3 cellular contexts compared by ENCODE assay signal in the genomic region with DNA sequence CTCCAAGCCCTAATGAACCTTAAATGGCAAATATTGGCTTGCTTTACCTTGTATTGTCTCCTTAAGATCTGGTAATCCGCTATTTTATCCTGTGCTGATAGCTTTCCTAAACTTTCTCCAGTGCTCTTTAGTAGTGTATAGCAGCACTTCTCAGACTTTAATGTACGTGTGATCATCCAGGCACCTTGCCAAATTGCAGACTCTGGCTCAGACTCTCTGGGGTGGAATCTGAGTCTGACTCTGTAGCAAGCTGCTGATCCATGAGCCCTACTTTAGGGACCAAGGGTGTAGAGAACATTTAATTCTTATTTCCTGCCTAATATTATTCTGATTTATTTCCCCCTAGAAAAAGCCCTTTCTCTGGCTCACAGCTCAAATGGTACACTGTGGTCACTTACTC.
TF ChIP-seq lines count a peak whose summit lies in the region.

No MANE protein-coding gene starts in this region.

TF ChIP-seq in SK-N-SH treated with all-trans-retinoic acid at 6 μM for 48 hours, 23 proteins besides CTCF, POLR2A, EP300 and RAD21 (continued from another document):
- TF ChIP-seq, protein P1, sequence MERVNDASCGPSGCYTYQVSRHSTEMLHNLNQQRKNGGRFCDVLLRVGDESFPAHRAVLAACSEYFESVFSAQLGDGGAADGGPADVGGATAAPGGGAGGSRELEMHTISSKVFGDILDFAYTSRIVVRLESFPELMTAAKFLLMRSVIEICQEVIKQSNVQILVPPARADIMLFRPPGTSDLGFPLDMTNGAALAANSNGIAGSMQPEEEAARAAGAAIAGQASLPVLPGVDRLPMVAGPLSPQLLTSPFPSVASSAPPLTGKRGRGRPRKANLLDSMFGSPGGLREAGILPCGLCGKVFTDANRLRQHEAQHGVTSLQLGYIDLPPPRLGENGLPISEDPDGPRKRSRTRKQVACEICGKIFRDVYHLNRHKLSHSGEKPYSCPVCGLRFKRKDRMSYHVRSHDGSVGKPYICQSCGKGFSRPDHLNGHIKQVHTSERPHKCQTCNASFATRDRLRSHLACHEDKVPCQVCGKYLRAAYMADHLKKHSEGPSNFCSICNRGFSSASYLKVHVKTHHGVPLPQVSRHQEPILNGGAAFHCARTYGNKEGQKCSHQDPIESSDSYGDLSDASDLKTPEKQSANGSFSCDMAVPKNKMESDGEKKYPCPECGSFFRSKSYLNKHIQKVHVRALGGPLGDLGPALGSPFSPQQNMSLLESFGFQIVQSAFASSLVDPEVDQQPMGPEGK (CRISPR knock-in tag; IDR thresholded peaks at IDR 0.05; ENCODE audit: borderline replicate concordance), result no peak
- TF ChIP-seq, protein P2, sequence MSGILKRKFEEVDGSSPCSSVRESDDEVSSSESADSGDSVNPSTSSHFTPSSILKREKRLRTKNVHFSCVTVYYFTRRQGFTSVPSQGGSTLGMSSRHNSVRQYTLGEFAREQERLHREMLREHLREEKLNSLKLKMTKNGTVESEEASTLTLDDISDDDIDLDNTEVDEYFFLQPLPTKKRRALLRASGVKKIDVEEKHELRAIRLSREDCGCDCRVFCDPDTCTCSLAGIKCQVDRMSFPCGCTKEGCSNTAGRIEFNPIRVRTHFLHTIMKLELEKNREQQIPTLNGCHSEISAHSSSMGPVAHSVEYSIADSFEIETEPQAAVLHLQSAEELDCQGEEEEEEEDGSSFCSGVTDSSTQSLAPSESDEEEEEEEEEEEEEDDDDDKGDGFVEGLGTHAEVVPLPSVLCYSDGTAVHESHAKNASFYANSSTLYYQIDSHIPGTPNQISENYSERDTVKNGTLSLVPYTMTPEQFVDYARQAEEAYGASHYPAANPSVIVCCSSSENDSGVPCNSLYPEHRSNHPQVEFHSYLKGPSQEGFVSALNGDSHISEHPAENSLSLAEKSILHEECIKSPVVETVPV (CRISPR knock-in tag; IDR thresholded peaks at IDR 0.05), result no peak
- TF ChIP-seq BACH2 (CRISPR knock-in tag; IDR thresholded peaks at IDR 0.05; ENCODE audit: borderline replicate concordance) (no peak), GLIS3 (CRISPR knock-in tag; IDR thresholded peaks at IDR 0.05) (no peak), ZC3H10 (CRISPR knock-in tag; IDR thresholded peaks at IDR 0.05) (no peak), ZFP30 (CRISPR knock-in tag; IDR thresholded peaks at IDR 0.05) (no peak), ISL1 (CRISPR knock-in tag; IDR thresholded peaks at IDR 0.05) (no peak), PPARA (CRISPR knock-in tag; IDR thresholded peaks at IDR 0.05; ENCODE audit: borderline replicate concordance) (no peak), ARNTL (CRISPR knock-in tag; IDR thresholded peaks at IDR 0.05; ENCODE audit: borderline replicate concordance, low read depth) (no peak)
- TF ChIP-seq, protein P3, sequence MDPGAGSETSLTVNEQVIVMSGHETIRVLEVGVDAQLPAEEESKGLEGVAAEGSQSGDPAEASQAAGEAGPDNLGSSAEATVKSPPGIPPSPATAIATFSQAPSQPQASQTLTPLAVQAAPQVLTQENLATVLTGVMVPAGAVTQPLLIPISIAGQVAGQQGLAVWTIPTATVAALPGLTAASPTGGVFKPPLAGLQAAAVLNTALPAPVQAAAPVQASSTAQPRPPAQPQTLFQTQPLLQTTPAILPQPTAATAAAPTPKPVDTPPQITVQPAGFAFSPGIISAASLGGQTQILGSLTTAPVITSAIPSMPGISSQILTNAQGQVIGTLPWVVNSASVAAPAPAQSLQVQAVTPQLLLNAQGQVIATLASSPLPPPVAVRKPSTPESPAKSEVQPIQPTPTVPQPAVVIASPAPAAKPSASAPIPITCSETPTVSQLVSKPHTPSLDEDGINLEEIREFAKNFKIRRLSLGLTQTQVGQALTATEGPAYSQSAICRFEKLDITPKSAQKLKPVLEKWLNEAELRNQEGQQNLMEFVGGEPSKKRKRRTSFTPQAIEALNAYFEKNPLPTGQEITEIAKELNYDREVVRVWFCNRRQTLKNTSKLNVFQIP (CRISPR knock-in tag; IDR thresholded peaks at IDR 0.05; ENCODE audit: borderline replicate concordance, low read depth), result no peak

TF ChIP-seq in SK-N-SH, 30 proteins besides CTCF, POLR2A, EP300 and RAD21 (continued from another document):
- no peak for TF ChIP-seq MAX (IDR thresholded peaks at IDR 0.05; ENCODE audit: low read depth)
- TF ChIP-seq YY1 (IDR thresholded peaks at IDR 0.05; ENCODE audit: low read depth), result no peak
- TF ChIP-seq FOSL2 (IDR thresholded peaks at IDR 0.05; ENCODE audit: borderline replicate concordance, low read depth), result no peak
- TF ChIP-seq, protein P4, sequence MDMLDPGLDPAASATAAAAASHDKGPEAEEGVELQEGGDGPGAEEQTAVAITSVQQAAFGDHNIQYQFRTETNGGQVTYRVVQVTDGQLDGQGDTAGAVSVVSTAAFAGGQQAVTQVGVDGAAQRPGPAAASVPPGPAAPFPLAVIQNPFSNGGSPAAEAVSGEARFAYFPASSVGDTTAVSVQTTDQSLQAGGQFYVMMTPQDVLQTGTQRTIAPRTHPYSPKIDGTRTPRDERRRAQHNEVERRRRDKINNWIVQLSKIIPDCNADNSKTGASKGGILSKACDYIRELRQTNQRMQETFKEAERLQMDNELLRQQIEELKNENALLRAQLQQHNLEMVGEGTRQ (IDR thresholded peaks at IDR 0.05; ENCODE audit: borderline replicate concordance, low read depth, low read length), result no peak
- TF ChIP-seq FOXM1 (IDR thresholded peaks at IDR 0.05; ENCODE audit: low read depth), result no peak
- TF ChIP-seq EZH2phosphoT487 (IDR thresholded peaks at IDR 0.05; ENCODE audit: borderline replicate concordance, low read depth), result no peak
- no peak for TF ChIP-seq CHD2 (IDR thresholded peaks at IDR 0.05; ENCODE audit: low read length, partially characterized antibody)
- TF ChIP-seq FOXJ3 (CRISPR knock-in tag; IDR thresholded peaks at IDR 0.05), result no peak
- no peak for TF ChIP-seq TAF1 (IDR thresholded peaks at IDR 0.05; ENCODE audit: borderline replicate concordance, low read depth, low read length)
- TF ChIP-seq TEAD4 (IDR thresholded peaks at IDR 0.05; ENCODE audit: borderline replicate concordance, insufficient read depth), result no peak
- no peak for TF ChIP-seq SMC3 (IDR thresholded peaks at IDR 0.05; ENCODE audit: low read depth, low read length)

TF ChIP-seq in WTC11, 78 proteins besides CTCF, POLR2A, EP300 and RAD21:
- TF ChIP-seq, protein P5, sequence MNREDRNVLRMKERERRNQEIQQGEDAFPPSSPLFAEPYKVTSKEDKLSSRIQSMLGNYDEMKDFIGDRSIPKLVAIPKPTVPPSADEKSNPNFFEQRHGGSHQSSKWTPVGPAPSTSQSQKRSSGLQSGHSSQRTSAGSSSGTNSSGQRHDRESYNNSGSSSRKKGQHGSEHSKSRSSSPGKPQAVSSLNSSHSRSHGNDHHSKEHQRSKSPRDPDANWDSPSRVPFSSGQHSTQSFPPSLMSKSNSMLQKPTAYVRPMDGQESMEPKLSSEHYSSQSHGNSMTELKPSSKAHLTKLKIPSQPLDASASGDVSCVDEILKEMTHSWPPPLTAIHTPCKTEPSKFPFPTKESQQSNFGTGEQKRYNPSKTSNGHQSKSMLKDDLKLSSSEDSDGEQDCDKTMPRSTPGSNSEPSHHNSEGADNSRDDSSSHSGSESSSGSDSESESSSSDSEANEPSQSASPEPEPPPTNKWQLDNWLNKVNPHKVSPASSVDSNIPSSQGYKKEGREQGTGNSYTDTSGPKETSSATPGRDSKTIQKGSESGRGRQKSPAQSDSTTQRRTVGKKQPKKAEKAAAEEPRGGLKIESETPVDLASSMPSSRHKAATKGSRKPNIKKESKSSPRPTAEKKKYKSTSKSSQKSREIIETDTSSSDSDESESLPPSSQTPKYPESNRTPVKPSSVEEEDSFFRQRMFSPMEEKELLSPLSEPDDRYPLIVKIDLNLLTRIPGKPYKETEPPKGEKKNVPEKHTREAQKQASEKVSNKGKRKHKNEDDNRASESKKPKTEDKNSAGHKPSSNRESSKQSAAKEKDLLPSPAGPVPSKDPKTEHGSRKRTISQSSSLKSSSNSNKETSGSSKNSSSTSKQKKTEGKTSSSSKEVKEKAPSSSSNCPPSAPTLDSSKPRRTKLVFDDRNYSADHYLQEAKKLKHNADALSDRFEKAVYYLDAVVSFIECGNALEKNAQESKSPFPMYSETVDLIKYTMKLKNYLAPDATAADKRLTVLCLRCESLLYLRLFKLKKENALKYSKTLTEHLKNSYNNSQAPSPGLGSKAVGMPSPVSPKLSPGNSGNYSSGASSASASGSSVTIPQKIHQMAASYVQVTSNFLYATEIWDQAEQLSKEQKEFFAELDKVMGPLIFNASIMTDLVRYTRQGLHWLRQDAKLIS (CRISPR knock-in tag; IDR thresholded peaks at IDR 0.05; ENCODE audit: borderline replicate concordance), result no peak
- TF ChIP-seq SOX15 (CRISPR knock-in tag; IDR thresholded peaks at IDR 0.05) (no peak), USF1 (CRISPR knock-in tag; IDR thresholded peaks at IDR 0.05) (no peak), NR3C1 (CRISPR knock-in tag; conservative IDR thresholded peaks at IDR 0.05; ENCODE audit: low read depth) (no peak), NR1H2 (CRISPR knock-in tag; IDR thresholded peaks at IDR 0.05) (no peak), SMAD3 (CRISPR knock-in tag; IDR thresholded peaks at IDR 0.05; ENCODE audit: borderline replicate concordance) (no peak), MLX (CRISPR knock-in tag; IDR thresholded peaks at IDR 0.05) (no peak), NFYB (CRISPR knock-in tag; conservative IDR thresholded peaks at IDR 0.05; ENCODE audit: low read depth) (no peak), GABPB1 (CRISPR knock-in tag; IDR thresholded peaks at IDR 0.05) (no peak)
- TF ChIP-seq, protein P6, sequence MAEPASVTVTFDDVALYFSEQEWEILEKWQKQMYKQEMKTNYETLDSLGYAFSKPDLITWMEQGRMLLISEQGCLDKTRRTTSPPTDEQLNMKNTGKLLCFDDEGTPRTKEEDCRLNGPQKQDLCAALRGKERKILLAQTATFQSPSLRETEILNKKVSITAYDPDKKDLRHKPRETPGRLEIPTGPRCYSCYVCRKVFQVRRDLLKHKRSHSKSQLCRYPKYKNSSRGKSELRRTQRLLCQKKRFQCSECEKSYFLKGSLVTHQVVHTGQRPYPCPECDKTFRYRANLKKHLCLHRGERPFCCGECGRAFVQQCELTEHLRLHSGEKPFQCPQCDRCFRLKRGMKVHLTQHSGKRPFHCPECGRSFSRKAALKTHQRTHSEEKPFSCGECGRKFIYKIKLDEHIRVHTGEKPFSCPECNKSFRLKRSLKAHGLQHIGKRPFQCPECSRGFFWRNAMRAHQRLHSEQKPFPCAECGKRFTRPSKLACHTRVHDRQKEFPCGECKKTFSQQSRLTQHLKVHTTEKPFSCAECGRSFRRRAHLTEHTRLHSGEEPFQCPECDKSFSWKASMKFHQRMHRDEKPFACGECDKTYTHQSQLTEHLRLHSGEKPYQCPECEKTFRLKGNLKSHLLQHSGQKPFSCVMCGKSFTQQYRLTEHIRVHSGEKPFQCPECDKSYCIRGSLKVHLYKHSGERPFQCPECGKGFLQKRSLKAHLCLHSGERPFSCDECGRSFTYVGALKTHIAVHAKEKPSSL (CRISPR knock-in tag; conservative IDR thresholded peaks at IDR 0.05), result no peak
- TF ChIP-seq, protein P7, sequence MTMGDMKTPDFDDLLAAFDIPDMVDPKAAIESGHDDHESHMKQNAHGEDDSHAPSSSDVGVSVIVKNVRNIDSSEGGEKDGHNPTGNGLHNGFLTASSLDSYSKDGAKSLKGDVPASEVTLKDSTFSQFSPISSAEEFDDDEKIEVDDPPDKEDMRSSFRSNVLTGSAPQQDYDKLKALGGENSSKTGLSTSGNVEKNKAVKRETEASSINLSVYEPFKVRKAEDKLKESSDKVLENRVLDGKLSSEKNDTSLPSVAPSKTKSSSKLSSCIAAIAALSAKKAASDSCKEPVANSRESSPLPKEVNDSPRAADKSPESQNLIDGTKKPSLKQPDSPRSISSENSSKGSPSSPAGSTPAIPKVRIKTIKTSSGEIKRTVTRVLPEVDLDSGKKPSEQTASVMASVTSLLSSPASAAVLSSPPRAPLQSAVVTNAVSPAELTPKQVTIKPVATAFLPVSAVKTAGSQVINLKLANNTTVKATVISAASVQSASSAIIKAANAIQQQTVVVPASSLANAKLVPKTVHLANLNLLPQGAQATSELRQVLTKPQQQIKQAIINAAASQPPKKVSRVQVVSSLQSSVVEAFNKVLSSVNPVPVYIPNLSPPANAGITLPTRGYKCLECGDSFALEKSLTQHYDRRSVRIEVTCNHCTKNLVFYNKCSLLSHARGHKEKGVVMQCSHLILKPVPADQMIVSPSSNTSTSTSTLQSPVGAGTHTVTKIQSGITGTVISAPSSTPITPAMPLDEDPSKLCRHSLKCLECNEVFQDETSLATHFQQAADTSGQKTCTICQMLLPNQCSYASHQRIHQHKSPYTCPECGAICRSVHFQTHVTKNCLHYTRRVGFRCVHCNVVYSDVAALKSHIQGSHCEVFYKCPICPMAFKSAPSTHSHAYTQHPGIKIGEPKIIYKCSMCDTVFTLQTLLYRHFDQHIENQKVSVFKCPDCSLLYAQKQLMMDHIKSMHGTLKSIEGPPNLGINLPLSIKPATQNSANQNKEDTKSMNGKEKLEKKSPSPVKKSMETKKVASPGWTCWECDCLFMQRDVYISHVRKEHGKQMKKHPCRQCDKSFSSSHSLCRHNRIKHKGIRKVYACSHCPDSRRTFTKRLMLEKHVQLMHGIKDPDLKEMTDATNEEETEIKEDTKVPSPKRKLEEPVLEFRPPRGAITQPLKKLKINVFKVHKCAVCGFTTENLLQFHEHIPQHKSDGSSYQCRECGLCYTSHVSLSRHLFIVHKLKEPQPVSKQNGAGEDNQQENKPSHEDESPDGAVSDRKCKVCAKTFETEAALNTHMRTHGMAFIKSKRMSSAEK (CRISPR knock-in tag; IDR thresholded peaks at IDR 0.05; ENCODE audit: borderline replicate concordance), result no peak
- TF ChIP-seq, protein P8, sequence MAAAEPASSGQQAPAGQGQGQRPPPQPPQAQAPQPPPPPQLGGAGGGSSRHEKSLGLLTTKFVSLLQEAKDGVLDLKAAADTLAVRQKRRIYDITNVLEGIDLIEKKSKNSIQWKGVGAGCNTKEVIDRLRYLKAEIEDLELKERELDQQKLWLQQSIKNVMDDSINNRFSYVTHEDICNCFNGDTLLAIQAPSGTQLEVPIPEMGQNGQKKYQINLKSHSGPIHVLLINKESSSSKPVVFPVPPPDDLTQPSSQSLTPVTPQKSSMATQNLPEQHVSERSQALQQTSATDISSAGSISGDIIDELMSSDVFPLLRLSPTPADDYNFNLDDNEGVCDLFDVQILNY (CRISPR knock-in tag; IDR thresholded peaks at IDR 0.05), result no peak
TF ChIP-seq in WTC11: peak in this region for 0.
